10 cellular contexts compared by ENCODE assay signal in the genomic region with DNA sequence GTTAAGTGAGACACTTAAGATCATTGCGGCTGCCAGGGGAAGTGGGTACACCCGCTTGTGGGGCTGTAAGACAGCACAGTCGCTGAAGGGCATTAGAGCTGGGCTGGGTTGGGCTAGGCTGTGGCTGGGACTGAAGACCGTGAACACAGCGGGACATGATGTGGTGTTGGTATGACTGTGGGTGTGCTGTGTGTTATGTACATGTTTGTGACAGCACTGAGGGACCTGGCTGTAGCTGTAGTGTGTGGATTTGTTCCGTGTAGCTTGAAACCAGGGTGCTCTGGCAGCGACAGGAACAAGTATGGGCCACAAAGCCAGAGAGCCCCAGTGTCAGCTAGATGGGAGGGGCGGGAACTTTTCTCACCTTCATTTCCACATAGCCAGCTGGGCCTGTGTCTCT.
A peak's percentile ranks its signal among the peaks of the same experiment; 100 is the strongest.
DNase-seq lines count a peak whose midpoint lies in the region; ATAC-seq and TF ChIP-seq lines count a peak whose summit lies in the region.
"Had no signal": no experiment of that assay in that cellular context is flagged by ENCODE, and none has a peak within 500 bp of the region (broad histone marks: within the 10 kb centered on the region; RNA-seq: fewer than 3 reads in every experiment).

No MANE protein-coding gene starts in this region.

- CTCF ChIA-PET in activated naive CD4-positive, alpha-beta T cell treated with anti-CD3 and anti-CD28 coated beads, Interleukin-2, amount 10 ng/mL, durations not matched to agents 7 days and 5 days (lab: Charles Lee) = no interaction called here

- H3K4me3 Mint-ChIP-seq in activated naive CD4-positive, alpha-beta T cell treated with anti-CD3 and anti-CD28 coated beads, Interleukin-2, amount 10 ng/mL, durations not matched to agents 7 days and 5 days = no peak overlapping the region
- no peak overlapping the region for H3K4me3 Mint-ChIP-seq in neural crest cell

- H3K4me1 Mint-ChIP-seq in activated naive CD4-positive, alpha-beta T cell treated with anti-CD3 and anti-CD28 coated beads, Interleukin-2, amount 10 ng/mL, durations not matched to agents 7 days and 5 days = peaks cover 5% of the 10 kb centered on the region
- peaks cover 56% of the 10 kb centered on the region for H3K4me1 Mint-ChIP-seq in neural crest cell

- H3K27me3 Mint-ChIP-seq in activated naive CD4-positive, alpha-beta T cell treated with anti-CD3 and anti-CD28 coated beads, Interleukin-2, amount 10 ng/mL, durations not matched to agents 7 days and 5 days = peaks cover 20% of the 10 kb centered on the region
- no peaks in the 10 kb centered on the region for H3K27me3 Mint-ChIP-seq in neural crest cell (ENCODE audit: low read depth)

- peaks cover 4% of the 10 kb centered on the region; the same call in 1 of the 2 replicates for H3K4me1 ChIP-seq in BLaER1

- H3K9me3 Mint-ChIP-seq in activated naive CD4-positive, alpha-beta T cell treated with anti-CD3 and anti-CD28 coated beads, Interleukin-2, amount 10 ng/mL, durations not matched to agents 7 days and 5 days = no peaks in the 10 kb centered on the region
- peaks cover 12% of the 10 kb centered on the region for H3K9me3 Mint-ChIP-seq in neural crest cell

- H4K20me1 ChIP-seq in BLaER1 = no peaks in the 10 kb centered on the region; the same call in 1 of the 2 replicates

- H3K4me3 ChIP-seq in BLaER1 = no peak overlapping the region

- H3K9me3 ChIP-seq in BLaER1 = no peaks in the 10 kb centered on the region; the same call in 1 of the 2 replicates

- H3K36me3 ChIP-seq in BLaER1 = no peaks in the 10 kb centered on the region

- no peaks in the 10 kb centered on the region for H3K36me3 Mint-ChIP-seq in activated naive CD4-positive, alpha-beta T cell treated with anti-CD3 and anti-CD28 coated beads, Interleukin-2, amount 10 ng/mL, durations not matched to agents 7 days and 5 days
- peaks cover 6% of the 10 kb centered on the region for H3K36me3 Mint-ChIP-seq in neural crest cell (ENCODE audit: low read depth)

- H3K9ac ChIP-seq in BLaER1 = no peak overlapping the region

- no peak for ATAC-seq in omental fat pad (ENCODE audit: low FRiP score)
- ATAC-seq in HG02981 (IDR thresholded peaks at IDR 0.05; ENCODE audit: unreplicated experiment) = no peak

- no peak overlapping the region for H3K27ac Mint-ChIP-seq in activated naive CD4-positive, alpha-beta T cell treated with anti-CD3 and anti-CD28 coated beads, Interleukin-2, amount 10 ng/mL, durations not matched to agents 7 days and 5 days
- H3K27ac Mint-ChIP-seq in neural crest cell (ENCODE audit: unreplicated experiment) = peak overlapping the region; percentile 19

- TF ChIP-seq CTCF in neural crest cell (conservative IDR thresholded peaks at IDR 0.05) (no peak), omental fat pad (IDR thresholded peaks at IDR 0.05) (no peak)

- H3K27ac ChIP-seq in BLaER1 = no peak overlapping the region

- peak in 3 of 5 experiments; percentile 4 to 81 (median 80) for DNase-seq in T-helper 2 cell
- peak; percentile 47 for DNase-seq in activated naive CD4-positive, alpha-beta T cell treated with anti-CD3 and anti-CD28 coated beads, Interleukin-2, amount 10 ng/mL, durations not matched to agents 7 days and 5 days
- DNase-seq in neural crest cell (ENCODE audit: low read depth, low spot score) = no peak
- no peak for DNase-seq in omental fat pad (ENCODE audit: low spot score)
- no peak for DNase-seq in NCI-H2029 treated with DMSO at 0.1 percent for 48 hours (lab: John Stamatoyannopoulos, UW)
- DNase-seq in germinal center (ENCODE audit: low spot score) = no peak
- DNase-seq: kidney glomerular epithelial cell, NCI-H1092 had no signal

- peaks cover 98% of the 10 kb centered on the region for H3K27me3 ChIP-seq in BLaER1

- 0 out of 2 replicates have a peak overlapping the region, but pooled peaks have one; percentile 1 for H3K4me2 ChIP-seq in BLaER1

Comparison
In these comparisons a context has a peak if more than half of its experiments do, and no peak if none do; other contexts are left out.
1. DNase-seq: peak in T-helper 2 cell (3 of 5) and activated naive CD4-positive, alpha-beta T cell treated with anti-CD3 and anti-CD28 coated beads, Interleukin-2, amount 10 ng/mL, durations not matched to agents 7 days and 5 days (single experiment); none in neural crest cell (single experiment), omental fat pad (single experiment), NCI-H2029 treated with DMSO at 0.1 percent for 48 hours (single experiment) and germinal center (single experiment).